Comparison of ENCODE assay signal across 18 cellular contexts in the genomic region with DNA sequence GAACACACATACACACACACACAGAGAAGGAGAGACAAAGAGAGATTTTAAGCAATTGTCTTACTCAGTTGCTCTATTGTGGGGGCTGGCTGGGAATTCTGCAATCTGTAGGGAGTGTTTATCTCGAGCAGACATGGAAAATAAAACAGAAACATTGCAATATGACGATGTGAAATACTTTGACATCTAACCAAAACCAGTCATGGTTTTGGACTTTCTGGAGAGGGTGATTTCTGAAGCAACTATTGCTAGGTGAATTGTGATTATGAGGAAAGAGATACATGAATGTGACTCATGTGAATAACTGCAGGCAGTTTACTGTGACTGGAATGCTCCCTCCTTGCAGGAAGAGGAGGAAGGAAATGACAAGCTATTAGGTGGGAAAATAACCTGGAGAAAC. TPM values are rescaled to one million over a fixed set of nuclear protein-coding genes. Genes with fewer than 3 reads are reported as not detected.
DNase-seq lines count a peak whose midpoint lies in the region; ATAC-seq, FAIRE-seq and TF ChIP-seq lines count a peak whose summit lies in the region.
"Had no signal": no experiment of that assay in that cellular context is flagged by ENCODE, and none has a peak within 500 bp of the region (broad histone marks: within the 10 kb centered on the region; RNA-seq: fewer than 3 reads in every experiment).

No MANE protein-coding gene starts in this region.

- H3K4me1 ChIP-seq in left lung: no peaks in the 10 kb centered on the region
- H3K4me1 ChIP-seq: BE2C had no signal

- no peaks in the 10 kb centered on the region for H3K9me3 ChIP-seq in left lung
- H3K9me3 ChIP-seq: BE2C, upper lobe of left lung had no signal

- no peaks in the 10 kb centered on the region for H3K36me3 ChIP-seq in left lung
- no peaks in the 10 kb centered on the region for H3K36me3 ChIP-seq in H7 (replicated peaks; ENCODE audit: control insufficient read depth, insufficient read depth, low read length)
- H3K36me3 ChIP-seq: BE2C, upper lobe of left lung had no signal

- H3K4me3 ChIP-seq in choroid plexus epithelial cell (ENCODE audit: low read depth, low read length) (no peak overlapping the region), left lung (no peak overlapping the region), H7 (ENCODE audit: insufficient read depth, low read depth, low read length) (no peak overlapping the region)
- H3K4me3 ChIP-seq: K562, upper lobe of left lung had no signal

- no peak overlapping the region for H3K27ac ChIP-seq in left lung
- H3K27ac ChIP-seq: upper lobe of left lung had no signal

- TF ChIP-seq CTCF in choroid plexus epithelial cell (conservative IDR thresholded peaks at IDR 0.05; ENCODE audit: low read depth, low read length) (no peak), left lung (IDR thresholded peaks at IDR 0.05) (no peak)

- no peaks in the 10 kb centered on the region for H3K27me3 ChIP-seq in left lung
- no peaks in the 10 kb centered on the region for H3K27me3 ChIP-seq in H7 (ENCODE audit: control insufficient read depth, insufficient read depth, low read length)
- H3K27me3 ChIP-seq: BE2C, upper lobe of left lung had no signal

- intact Hi-C loops in left lung (cut with DNase I): no loop called here

- DNase-seq in AG08395 (ENCODE audit: low spot score): peak; percentile 75
- DNase-seq in HTR-8/SVneo (ENCODE audit: insufficient read length, low spot score): peak; percentile 27
- peak; percentile 82 for DNase-seq in choroid plexus epithelial cell (ENCODE audit: low read depth)
- DNase-seq in left lung: no peak
- no peak for DNase-seq in H7
- DNase-seq in D341Med (ENCODE audit: low spot score): no peak
- DNase-seq in NCI-H2107 (lab: John Stamatoyannopoulos, UW): no peak
- DNase-seq: activated CD4-positive, alpha-beta memory T cell treated with anti-CD3 and anti-CD28 coated beads, Interleukin-2, amount 10 ng/mL, durations not matched to agents 7 days and 5 days; activated naive CD4-positive, alpha-beta T cell; BE2C; cerebellar nuclear complex; NCI-H187 treated with DMSO at 0.1 percent for 48 hours; nephron progenitor cell; upper lobe of left lung had no signal

- peak; percentile 31 for ATAC-seq in left lung
- no peak for ATAC-seq in HG03039 (IDR thresholded peaks at IDR 0.05; ENCODE audit: unreplicated experiment)
- ATAC-seq: K562 had no signal

- FAIRE-seq in HTR-8/SVneo (lab: Jason Lieb, UNC): peak; percentile 23
- FAIRE-seq: frontal cortex, G401.6, K562 had no signal

RNA-seq across cellular contexts. Expression of a gene that starts 12.3 kb away (rescaled TPM):
- total RNA-seq in left lung: 10 to 100 TPM; 38.0 to 43.9 TPM
- total RNA-seq in H7 (2014; rRNA removed; shearing (Covaris generic)): 39.6 and 43.3 TPM in 2 replicates

Comparison
In these comparisons a context has a peak if more than half of its experiments do, and no peak if none do; other contexts are left out.
1. DNase-seq: peak in AG08395 (single experiment), HTR-8/SVneo (single experiment) and choroid plexus epithelial cell (single experiment); none in left lung (0 of 2), H7 (single experiment), D341Med (single experiment) and NCI-H2107 (single experiment).